24 cellular contexts compared by ENCODE assay signal in genomic region chr1:181310560-181310959, GRCh38.
"Had no signal": no experiment of that assay in that cellular context is flagged by ENCODE, and none has a peak within 500 bp of the region (broad histone marks: within the 10 kb centered on the region; RNA-seq: fewer than 3 reads in every experiment).

No MANE protein-coding gene starts in this region.

- H3K27ac ChIP-seq: heart left ventricle, left ventricle myocardium inferior, ovary, prostate gland, sigmoid colon, thyroid gland, upper lobe of left lung had no signal

- DNase-seq: activated CD8-positive, alpha-beta memory T cell treated with anti-CD3 and anti-CD28 coated beads, Interleukin-2, amount 10 ng/mL, durations not matched to agents 7 days and 5 days; activated CD8-positive, alpha-beta T cell treated with anti-CD3 and anti-CD28 coated beads, Interleukin-2, amount 10 ng/mL, durations not matched to agents 7 days and 5 days; activated naive CD4-positive, alpha-beta T cell; activated T-cell treated with anti-CD3 and anti-CD28 coated beads, Interleukin-2, amount 50 U/mL, for 72 hours; endodermal cell; foreskin fibroblast; heart left ventricle; hypothalamus; left ventricle myocardium inferior; naive B cell; nephron progenitor cell; ovary; sigmoid colon; small intestine; stimulated activated CD4-positive, alpha-beta T cell treated with anti-CD3 and anti-CD28 coated beads, Interleukin-4, amount 100 ng/mL, for 4 hours; stimulated activated CD8-positive, alpha-beta memory T cell treated with anti-CD3 and anti-CD28 coated beads, Interleukin-4, amount 100 ng/mL, for 48 hours; stimulated activated naive CD8-positive, alpha-beta T cell treated with anti-CD3 and anti-CD28 coated beads, Interleukin-15, amount 100 ng/mL, for 72 hours; substantia nigra; T-helper 17 cell; T1000; thyroid gland; upper lobe of left lung had no signal

- H3K36me3 ChIP-seq: heart left ventricle, left ventricle myocardium inferior, ovary, prostate gland, sigmoid colon, thyroid gland, upper lobe of left lung had no signal

- H3K4me3 ChIP-seq: heart left ventricle, left ventricle myocardium inferior, lung, ovary, prostate gland, sigmoid colon, thyroid gland, upper lobe of left lung had no signal

- H3K4me1 ChIP-seq: heart left ventricle, left ventricle myocardium inferior, prostate gland, sigmoid colon, thyroid gland, upper lobe of left lung had no signal

- H3K27me3 ChIP-seq: ovary, thyroid gland, upper lobe of left lung had no signal
